In genomic region chr3:139586420-139587017, GRCh38 we compare ENCODE assay signal across 11 cellular contexts. TPM values are rescaled to one million over a fixed set of nuclear protein-coding genes. Genes with fewer than 3 reads are reported as not detected.
DNase-seq lines count a peak whose midpoint lies in the region; ATAC-seq, FAIRE-seq and TF ChIP-seq lines count a peak whose summit lies in the region.
"Had no signal": no experiment of that assay in that cellular context is flagged by ENCODE, and none has a peak within 500 bp of the region (broad histone marks: within the 10 kb centered on the region; RNA-seq: fewer than 3 reads in every experiment).

No MANE protein-coding gene starts in this region.

- BruUV-seq in GM12878 (replicated peaks; lab: Mats Ljungman, UMichigan): no TSS peak

- peak; percentile 20 for DNase-seq in GM12878 (ENCODE audit: low read depth, low spot score)
- no peak for DNase-seq in DMS 273 treated with DMSO at 0.1 percent for 48 hours (lab: John Stamatoyannopoulos, UW)
- no peak for DNase-seq in 8988T
- no peak for DNase-seq in H4 (ENCODE audit: low spot score)
- DNase-seq: adrenal gland, cortex of kidney, NCI-H345 had no signal

- in situ Hi-C loops in GM12878 (cut with MboI): no loop called here

- RAD21 ChIA-PET in GM12878 (lab: Charles Lee; ENCODE audit: unreplicated experiment): no interaction called here

- H3K27ac ChIP-seq in GM12878 (ENCODE audit: control insufficient read depth, insufficient read depth): peak overlapping the region; percentile 33; the same call in 1 of the 2 replicates
- H3K27ac ChIP-seq: adrenal gland had no signal

- H3K9ac ChIP-seq in GM12878 (ENCODE audit: control insufficient read depth, insufficient read depth, low read length): no peak overlapping the region

- ATAC-seq in GM19025 (IDR thresholded peaks at IDR 0.05; ENCODE audit: low read depth, unreplicated experiment) (peak; percentile 88), GM21526 (IDR thresholded peaks at IDR 0.05; ENCODE audit: low FRiP score, unreplicated experiment) (peak; percentile 86), HG03060 (IDR thresholded peaks at IDR 0.05; ENCODE audit: low read depth, unreplicated experiment) (peak; percentile 82), GM12878 (peak; percentile 78)

- TF ChIP-seq EP300 in GM12878 (IDR thresholded peaks at IDR 0.05; ENCODE audit: borderline replicate concordance in 1 of 2, control insufficient read depth in 1 of 2, low read depth in 2 of 2, low read length in 2 of 2): no peak

- TF ChIP-seq CTCF in GM12878 (IDR thresholded peaks at IDR 0.05 in 2 of 3, conservative IDR thresholded peaks at IDR 0.05 in 1 of 3; ENCODE audit: control insufficient read depth in 2 of 3, extremely low read depth in 1 of 3, insufficient read depth in 1 of 3, low read depth in 3 of 3, low read length in 3 of 3): no peak

- POLR2A ChIA-PET in GM12878 (lab: Charles Lee): no interaction called here

- H3K36me3 ChIP-seq in GM12878 (ENCODE audit: control insufficient read depth in 2 of 2, insufficient read depth in 2 of 2, low read length in 1 of 2): no peaks in the 10 kb centered on the region
- H3K36me3 ChIP-seq: adrenal gland had no signal

- no peak overlapping the region for H3K4me3 ChIP-seq in GM12878
- H3K4me3 ChIP-seq: adrenal gland had no signal

- FAIRE-seq in GM12878 (lab: Jason Lieb, UNC): peak; percentile 73
- FAIRE-seq: TTC549 had no signal

- WGBS in GM12878 (ENCODE audit: insufficient coverage, insufficient replicate concordance, low lambda C conversion rate, missing lambda C conversion rate): 11% methylated on average over 1 of the region's 1 CpG

- intact Hi-C loops in GM12878 (cut with micrococcal nuclease; ENCODE audit: unreplicated experiment): no loop called here

- no peaks in the 10 kb centered on the region for H3K27me3 ChIP-seq in GM12878 (replicated peaks in 1 of 2; ENCODE audit: control insufficient read depth in 2 of 2, insufficient read depth in 2 of 2, low read length in 1 of 2)
- H3K27me3 ChIP-seq: adrenal gland had no signal

- SMC1A ChIA-PET in GM12878 (lab: Charles Lee; ENCODE audit: uncharacterized antibody, unreplicated experiment): no interaction called here

- CTCF ChIA-PET in GM12878 (lab: Yijun Ruan, JAX): no interaction called here

- H2AFZ ChIP-seq in GM12878 (ENCODE audit: control insufficient read depth, low read depth, low read length): peak overlapping the region; percentile 47

- H3K4me2 ChIP-seq in GM12878 (ENCODE audit: control insufficient read depth, insufficient read depth): peak overlapping the region; percentile 43

- no peak for TF ChIP-seq RAD21 in GM12878 (IDR thresholded peaks at IDR 0.05; ENCODE audit: insufficient read depth, low read depth, low read length)

- H4K20me1 ChIP-seq in GM12878 (ENCODE audit: control insufficient read depth, insufficient read depth): no peaks in the 10 kb centered on the region

- no peak for TF ChIP-seq POLR2A in GM12878 (IDR thresholded peaks at IDR 0.05; ENCODE audit: low read depth, low read length)

- H3K4me1 ChIP-seq in GM12878 (ENCODE audit: control insufficient read depth, insufficient read depth, low read length): peaks cover 8% of the 10 kb centered on the region
- H3K4me1 ChIP-seq: adrenal gland had no signal

- H3K9me3 ChIP-seq in GM12878 (replicated peaks; ENCODE audit: control insufficient read depth, insufficient read depth, low read length): no peaks in the 10 kb centered on the region; the same call in 2 of the 3 replicates
- H3K9me3 ChIP-seq: adrenal gland had no signal

- no peaks in the 10 kb centered on the region for H3K79me2 ChIP-seq in GM12878 (ENCODE audit: control insufficient read depth, insufficient read depth, low read length)

TF ChIP-seq in GM12878, 131 proteins besides CTCF, POLR2A, EP300 and RAD21:
- TF ChIP-seq HSF1 (IDR thresholded peaks at IDR 0.05; ENCODE audit: low read depth, low read length) (no peak), BCL3 (IDR thresholded peaks at IDR 0.05; ENCODE audit: borderline replicate concordance, insufficient read depth, low read depth, low read length, poor library complexity, severe bottlenecking) (no peak), TAF1 (IDR thresholded peaks at IDR 0.05; ENCODE audit: borderline replicate concordance, low read depth, low read length) (no peak), IRF5 (IDR thresholded peaks at IDR 0.05; ENCODE audit: borderline replicate concordance) (no peak), YBX1 (IDR thresholded peaks at IDR 0.05) (no peak), ZNF622 (IDR thresholded peaks at IDR 0.05) (no peak), IKZF2 (IDR thresholded peaks at IDR 0.05) (no peak), POU2F2 (IDR thresholded peaks at IDR 0.05; ENCODE audit: borderline replicate concordance, low read depth, low read length) (no peak), ELK1 (IDR thresholded peaks at IDR 0.05; ENCODE audit: low read depth, low read length) (no peak), CREB1 (IDR thresholded peaks at IDR 0.05; ENCODE audit: low read depth) (no peak), CBX3 (IDR thresholded peaks at IDR 0.05; ENCODE audit: borderline replicate concordance, low read depth) (no peak)

RNA-seq across cellular contexts. Expression of gene RBP1, which starts 47.0 kb away (rescaled TPM):
- 0.83 and 0.88 TPM in 2 replicates for total RNA-seq in GM12878 (2013; cell fraction: nucleolus; rRNA removed)
- total RNA-seq in GM12878 (2014; rRNA removed): 1.6 and 3.1 TPM in 2 replicates
- 1.5 and 2.7 TPM in 2 replicates for total RNA-seq in GM12878 (2014; rRNA removed; fragmentation: Illumina TruSeq; extraction: Trizol)
- total RNA-seq in GM12878 (2021): 1.7 and 3.1 TPM in 2 replicates
- not detected for polyA plus RNA-seq in GM12878 (2011; ENCODE audit: low read depth)
- polyA plus RNA-seq in GM12878 (2011; rRNA removed): 0.45 and 1.3 TPM in 2 replicates
- 0.92 and 1.8 TPM in 2 replicates for polyA plus RNA-seq in GM12878 (2011; cell fraction: cytosol; rRNA removed)
- polyA plus RNA-seq in GM12878 (2011; cell fraction: nucleus; rRNA removed): 0.76 and 1.1 TPM in 2 replicates
- 0.25 TPM in 1 of 2 replicates, not detected in the other for polyA plus RNA-seq in GM12878 (2012)
- 1.3 and 2.6 TPM in 2 replicates for polyA plus RNA-seq in GM12878 (2014; fragmentation: Illumina TruSeq; extraction: Trizol)
- 1 to 10 TPM; 3.0 to 5.0 TPM for polyA plus RNA-seq in GM12878 (2014; fragmentation: Nextera tagmentation; extraction: Ambion mirVana)
- 3.8 TPM in 2 replicates for polyA plus RNA-seq in GM12878 (2014; rRNA removed)
- polyA plus RNA-seq in GM12878 (2016; fragmentation: Nextera tagmentation; extraction: Ambion mirVana): 1 to 10 TPM; 1.1 to 1.6 TPM
- 0.22 and 0.62 TPM in 2 replicates for polyA minus RNA-seq in GM12878 (2011; rRNA and poly(A)+ RNA removed)
- not detected in 2 replicates for polyA minus RNA-seq in GM12878 (2011; cell fraction: cytosol; rRNA and poly(A)+ RNA removed)
- polyA minus RNA-seq in GM12878 (2011; cell fraction: nucleus; rRNA and poly(A)+ RNA removed): not detected in 2 replicates
- 4.8 TPM in 1 of 2 replicates, not detected in the other for total RNA-seq in H4 (2014; rRNA removed; shearing (Covaris generic))
